Comparison of ENCODE assay signal across 18 cellular contexts in the genomic region with DNA sequence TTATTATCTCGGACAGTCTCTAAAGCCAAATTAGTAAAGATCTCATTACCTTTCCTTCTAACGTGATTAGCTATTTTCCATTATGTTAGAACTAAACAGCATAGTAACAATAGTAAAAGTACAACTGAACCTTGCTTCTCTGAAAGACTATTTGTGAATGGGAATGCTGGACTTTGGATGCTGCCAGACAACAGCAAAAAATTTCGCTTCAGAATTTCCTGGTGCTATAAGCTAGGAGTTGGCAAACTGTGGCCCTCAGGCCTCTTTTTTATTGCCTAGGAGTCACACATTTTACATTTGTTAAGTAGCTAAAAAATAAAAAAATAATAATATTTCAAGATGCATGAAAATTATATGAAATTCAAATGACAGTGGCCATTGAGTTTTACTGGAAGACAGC. TPM values are rescaled to one million over a fixed set of nuclear protein-coding genes. Genes with fewer than 3 reads are reported as not detected.
A peak's percentile ranks its signal among the peaks of the same experiment; 100 is the strongest.
DNase-seq lines count a peak whose midpoint lies in the region; ATAC-seq, FAIRE-seq and TF ChIP-seq lines count a peak whose summit lies in the region.
"Had no signal": no experiment of that assay in that cellular context is flagged by ENCODE, and none has a peak within 500 bp of the region (broad histone marks: within the 10 kb centered on the region; RNA-seq: fewer than 3 reads in every experiment).

No MANE protein-coding gene starts in this region.

- ATAC-seq in mucosa of descending colon: peak; percentile 91
- no peak for ATAC-seq in HG02870 (IDR thresholded peaks at IDR 0.05; ENCODE audit: unreplicated experiment)
- no peak for ATAC-seq in GM19351 (IDR thresholded peaks at IDR 0.05; ENCODE audit: unreplicated experiment)

- H3K79me2 ChIP-seq in OCI-LY3 (ENCODE audit: low read length): no peaks in the 10 kb centered on the region

- H3K4me3 ChIP-seq in OCI-LY3 (ENCODE audit: low read length): no peak overlapping the region
- no peak overlapping the region for H3K4me3 ChIP-seq in mucosa of descending colon
- no peak overlapping the region for H3K4me3 ChIP-seq in ovary
- H3K4me3 ChIP-seq: GM23248, HAP-1 had no signal

- peaks cover 22% of the 10 kb centered on the region for H3K4me1 ChIP-seq in OCI-LY3 (ENCODE audit: low read length)
- H3K4me1 ChIP-seq in mucosa of descending colon (ENCODE audit: low read depth): peaks cover 10% of the 10 kb centered on the region
- no peaks in the 10 kb centered on the region for H3K4me1 ChIP-seq in ovary (ENCODE audit: insufficient read depth)
- H3K4me1 ChIP-seq: BE2C, HAP-1 had no signal

- H3K9me3 ChIP-seq in OCI-LY3 (ENCODE audit: insufficient read depth, low read length) (no peaks in the 10 kb centered on the region), mucosa of descending colon (no peaks in the 10 kb centered on the region), ovary (no peaks in the 10 kb centered on the region)
- H3K9me3 ChIP-seq: BE2C, HAP-1 had no signal

- TF ChIP-seq EP300 in ovary (IDR thresholded peaks at IDR 0.05): no peak

- intact Hi-C loops in mucosa of descending colon (cut with DNase I, micrococcal nuclease) (no loop called here), ovary (cut with DNase I) (no loop called here)

- peak in 1 of 3 donors; percentile 56 for DNase-seq in mucosa of descending colon
- no peak for DNase-seq in ovary
- no peak for DNase-seq in SHP77 (lab: John Stamatoyannopoulos, UW)
- DNase-seq: ACHN; BE2C; C1 segment of cervical spinal cord; CD4-positive, CD25-positive, alpha-beta regulatory T cell; CD8-positive, alpha-beta memory T cell; COR-L47; GM23248 had no signal

- no peak overlapping the region for H2AFZ ChIP-seq in OCI-LY3 (ENCODE audit: low read depth, low read length)
- H2AFZ ChIP-seq: GM23248 had no signal

- TF ChIP-seq POLR2A in ovary (IDR thresholded peaks at IDR 0.05): no peak

- peak overlapping the region; percentile 2; the same call in 1 of the 2 replicates for H3K9ac ChIP-seq in OCI-LY3 (ENCODE audit: low read length)
- H3K9ac ChIP-seq: GM23248 had no signal

- no peaks in the 10 kb centered on the region for H4K20me1 ChIP-seq in OCI-LY3 (ENCODE audit: insufficient read depth, low read length)

- peak; percentile 75 for FAIRE-seq in colon (lab: Jason Lieb, UNC)
- FAIRE-seq: G401.6, GM12892, GM19239 had no signal

- peak overlapping the region; percentile 46 for H3K4me2 ChIP-seq in OCI-LY3 (ENCODE audit: low read length)

- H3K27ac ChIP-seq in OCI-LY3 (ENCODE audit: low read length) (peak overlapping the region; percentile 77), ovary (no peak overlapping the region)
- H3K27ac ChIP-seq: GM23248 had no signal

- H3K27me3 ChIP-seq in OCI-LY3 (ENCODE audit: low read depth, low read length) (no peaks in the 10 kb centered on the region), ovary (no peaks in the 10 kb centered on the region)
- H3K27me3 ChIP-seq: BE2C had no signal

- H3K36me3 ChIP-seq in OCI-LY3 (replicated peaks; ENCODE audit: low read depth, low read length): peaks cover 6% of the 10 kb centered on the region
- H3K36me3 ChIP-seq in mucosa of descending colon (ENCODE audit: low read depth): no peaks in the 10 kb centered on the region
- H3K36me3 ChIP-seq in ovary: no peaks in the 10 kb centered on the region
- H3K36me3 ChIP-seq: BE2C, HAP-1 had no signal

- TF ChIP-seq CTCF in OCI-LY3 (IDR thresholded peaks at IDR 0.05; ENCODE audit: low read depth, low read length) (no peak), mucosa of descending colon (IDR thresholded peaks at IDR 0.05) (no peak), ovary (IDR thresholded peaks at IDR 0.05) (no peak)

- 96 to 98% (median 97%) methylated on average over 3 of the region's 3 CpGs for WGBS in ovary, 3 donors

RNA-seq across cellular contexts. Expression of gene RASGEF1B, which starts 34.8 kb away (rescaled TPM):
- 10 to 100 TPM; 13.6 to 20.5 (median 15.4) TPM for total RNA-seq in mucosa of descending colon
- 10 to 100 TPM in 2 of 7 donors, 1 to 10 TPM in 5; 1.1 to 14.4 (median 4.3) TPM for total RNA-seq in ovary
- polyA plus RNA-seq in ovary: 1 to 10 TPM; 3.9 to 5.5 TPM
- total RNA-seq: GM23248 had no signal
